In the genomic region with DNA sequence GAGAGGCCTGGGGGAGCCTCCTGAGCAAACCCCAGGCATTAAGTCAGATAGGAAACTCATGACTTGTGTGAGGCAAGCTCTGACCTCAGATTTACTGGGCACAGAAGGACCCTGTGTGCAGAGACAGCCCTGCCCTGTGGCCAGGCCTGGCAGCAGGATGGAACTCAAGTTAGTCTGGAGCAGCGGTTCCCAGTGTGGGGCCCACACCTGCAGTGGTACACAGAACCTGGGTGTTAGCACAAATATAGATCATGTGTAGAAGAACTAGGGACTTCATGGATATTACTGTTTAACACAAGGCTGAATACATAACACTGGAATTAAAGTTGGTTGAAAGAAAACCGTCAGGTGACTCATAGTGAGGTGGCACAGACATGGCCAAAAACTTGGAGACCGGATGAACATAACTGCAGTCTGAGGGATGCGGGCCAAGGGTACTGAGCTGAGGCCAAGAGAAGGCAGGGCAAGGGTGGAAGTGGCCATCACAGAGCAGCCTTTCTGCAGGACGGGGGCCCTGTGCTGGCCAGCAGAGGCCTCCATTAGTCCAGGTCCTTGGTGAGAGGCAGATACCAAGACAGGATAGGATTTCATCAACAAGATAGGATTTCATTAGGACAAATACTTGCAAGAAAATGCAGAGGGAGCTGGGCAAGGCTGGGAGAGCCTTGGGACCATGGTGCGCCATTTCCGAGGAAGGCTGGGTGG, we compare ENCODE assay signal across 11 cellular contexts. TPM values are rescaled to one million over a fixed set of nuclear protein-coding genes. Genes with fewer than 3 reads are reported as not detected.
A peak's percentile ranks its signal among the peaks of the same experiment; 100 is the strongest.
DNase-seq lines count a peak whose midpoint lies in the region; ATAC-seq and TF ChIP-seq lines count a peak whose summit lies in the region.
"Had no signal": no experiment of that assay in that cellular context is flagged by ENCODE, and none has a peak within 500 bp of the region (broad histone marks: within the 10 kb centered on the region; RNA-seq: fewer than 3 reads in every experiment).

No MANE protein-coding gene starts in this region.

- no peak for TF ChIP-seq EP300 in upper lobe of left lung (IDR thresholded peaks at IDR 0.05)

- H3K9me3 Mint-ChIP-seq in activated CD4-positive, alpha-beta T cell treated with anti-CD3 and anti-CD28 coated beads, Interleukin-2, amount 10 ng/mL, durations not matched to agents 7 days and 5 days: no peaks in the 10 kb centered on the region
- H3K9me3 Mint-ChIP-seq in activated CD4-positive, alpha-beta T cell treated with anti-CD3 and anti-CD28 coated beads for 36 hours (ENCODE audit: low read depth): no peaks in the 10 kb centered on the region
- H3K9me3 Mint-ChIP-seq in CD8-positive, alpha-beta T cell: no peaks in the 10 kb centered on the region
- H3K9me3 Mint-ChIP-seq: memory B cell had no signal

- H3K27ac Mint-ChIP-seq in activated CD4-positive, alpha-beta T cell treated with anti-CD3 and anti-CD28 coated beads, Interleukin-2, amount 10 ng/mL, durations not matched to agents 7 days and 5 days: peak overlapping the region; percentile 3
- H3K27ac Mint-ChIP-seq in activated CD4-positive, alpha-beta T cell treated with anti-CD3 and anti-CD28 coated beads for 36 hours: no peak overlapping the region
- no peak overlapping the region for H3K27ac Mint-ChIP-seq in CD8-positive, alpha-beta T cell
- H3K27ac Mint-ChIP-seq: memory B cell had no signal

- ATAC-seq in activated CD4-positive, alpha-beta T cell treated with anti-CD3 and anti-CD28 coated beads for 36 hours: no peak
- ATAC-seq in upper lobe of left lung (ENCODE audit: low FRiP score in 2 of 2) (peak; percentile 23 to 41), HG02610 (IDR thresholded peaks at IDR 0.05; ENCODE audit: unreplicated experiment) (no peak), HG03196 (IDR thresholded peaks at IDR 0.05; ENCODE audit: unreplicated experiment) (no peak)
- no peak for ATAC-seq in CD8-positive, alpha-beta T cell
- ATAC-seq: stimulated activated naive CD8-positive, alpha-beta T cell treated with anti-CD3 and anti-CD28 coated beads, Interleukin-15, Interleukin-2, amounts not matched to agents 100 U/mL and 50 U/mL, for 24 hours had no signal

- in situ Hi-C loops in astrocyte of the cerebellum (cut with HindIII; ENCODE audit: low sequenced_read_pairs): loop anchor here (10.0 kb wide), 1 partner anchor 61 kb away; the partner anchor contains the start of gene VHL

- H3K27ac ChIP-seq in layer of hippocampus (ENCODE audit: low read depth, low read length) (peak overlapping the region; percentile 62), upper lobe of left lung (peak overlapping the region in 3 of 4 donors; percentile 41 to 49 (median 46))
- H3K27ac ChIP-seq in CD8-positive, alpha-beta T cell (ENCODE audit: low read depth, low read length): no peak overlapping the region
- H3K27ac ChIP-seq: BLaER1 had no signal

- H3K4me3 Mint-ChIP-seq in activated CD4-positive, alpha-beta T cell treated with anti-CD3 and anti-CD28 coated beads, Interleukin-2, amount 10 ng/mL, durations not matched to agents 7 days and 5 days: no peak overlapping the region
- no peak overlapping the region for H3K4me3 Mint-ChIP-seq in activated CD4-positive, alpha-beta T cell treated with anti-CD3 and anti-CD28 coated beads for 36 hours
- no peak overlapping the region for H3K4me3 Mint-ChIP-seq in CD8-positive, alpha-beta T cell
- H3K4me3 Mint-ChIP-seq: memory B cell had no signal

- H3K4me1 ChIP-seq in upper lobe of left lung: peaks cover 11 to 26% (median 17%) of the 10 kb centered on the region in 4 donors
- peaks cover 1% of the 10 kb centered on the region for H3K4me1 ChIP-seq in CD8-positive, alpha-beta T cell (ENCODE audit: insufficient read depth, low read length)

- POLR2A ChIA-PET in activated CD4-positive, alpha-beta T cell treated with anti-CD3 and anti-CD28 coated beads, Interleukin-2, amount 10 ng/mL, durations not matched to agents 7 days and 5 days (lab: Charles Lee): interaction anchor here (0.6 kb wide), 1 partner anchor 13 kb away, joined by 7 read pairs; no protein-coding TSS in a partner anchor
- POLR2A ChIA-PET in activated CD4-positive, alpha-beta T cell treated with anti-CD3 and anti-CD28 coated beads for 36 hours (lab: Charles Lee): no interaction called here
- POLR2A ChIA-PET in CD8-positive, alpha-beta T cell (lab: Charles Lee): no interaction called here

- peaks cover 0 to 29% (median 4%) of the 10 kb centered on the region in 4 donors for H3K36me3 ChIP-seq in upper lobe of left lung
- H3K36me3 ChIP-seq in CD8-positive, alpha-beta T cell (ENCODE audit: insufficient read depth, low read length): peaks cover 9% of the 10 kb centered on the region
- H3K36me3 ChIP-seq: BLaER1 had no signal

- H3K27me3 Mint-ChIP-seq in activated CD4-positive, alpha-beta T cell treated with anti-CD3 and anti-CD28 coated beads, Interleukin-2, amount 10 ng/mL, durations not matched to agents 7 days and 5 days: no peaks in the 10 kb centered on the region
- no peaks in the 10 kb centered on the region for H3K27me3 Mint-ChIP-seq in activated CD4-positive, alpha-beta T cell treated with anti-CD3 and anti-CD28 coated beads for 36 hours
- no peaks in the 10 kb centered on the region for H3K27me3 Mint-ChIP-seq in CD8-positive, alpha-beta T cell (ENCODE audit: low read depth)
- H3K27me3 Mint-ChIP-seq: memory B cell had no signal

- intact Hi-C loops in activated CD4-positive, alpha-beta T cell treated with anti-CD3 and anti-CD28 coated beads for 36 hours (cut with DNase I, micrococcal nuclease): no loop called here
- intact Hi-C loops in CD8-positive, alpha-beta T cell (cut with DNase I, micrococcal nuclease): no loop called here

- peaks cover 28% of the 10 kb centered on the region for H3K4me1 Mint-ChIP-seq in activated CD4-positive, alpha-beta T cell treated with anti-CD3 and anti-CD28 coated beads, Interleukin-2, amount 10 ng/mL, durations not matched to agents 7 days and 5 days
- H3K4me1 Mint-ChIP-seq in activated CD4-positive, alpha-beta T cell treated with anti-CD3 and anti-CD28 coated beads for 36 hours: peaks cover 29% of the 10 kb centered on the region
- peaks cover 16% of the 10 kb centered on the region for H3K4me1 Mint-ChIP-seq in CD8-positive, alpha-beta T cell (ENCODE audit: low read depth)

- no peak for TF ChIP-seq POLR2A in upper lobe of left lung (IDR thresholded peaks at IDR 0.05)

- H3K27me3 ChIP-seq in layer of hippocampus (ENCODE audit: control insufficient read depth, insufficient read depth, low read length): no peaks in the 10 kb centered on the region
- H3K27me3 ChIP-seq in upper lobe of left lung: no peaks in the 10 kb centered on the region
- H3K27me3 ChIP-seq in CD8-positive, alpha-beta T cell (ENCODE audit: insufficient read depth, low read length): no peaks in the 10 kb centered on the region
- H3K27me3 ChIP-seq: BLaER1 had no signal

- CTCF ChIA-PET in activated CD4-positive, alpha-beta T cell treated with anti-CD3 and anti-CD28 coated beads, Interleukin-2, amount 10 ng/mL, durations not matched to agents 7 days and 5 days (lab: Charles Lee): interaction anchor here (0.5 to 6.6 kb wide), 4 partner anchors 8 to 102 kb away, joined by 3 to 59 read pairs (median 6); no protein-coding TSS in a partner anchor
- CTCF ChIA-PET in activated CD4-positive, alpha-beta T cell treated with anti-CD3 and anti-CD28 coated beads for 36 hours (lab: Charles Lee): interaction anchor here (0.9 to 3.2 kb wide), 4 partner anchors 11 to 53 kb away, joined by 3 to 8 read pairs (median 5); no protein-coding TSS in a partner anchor
- CTCF ChIA-PET in CD8-positive, alpha-beta T cell (lab: Charles Lee): no interaction called here

- WGBS in upper lobe of left lung, 2 donors: 78 to 87% methylated on average over 6 to 7 of the region's 7 CpGs

- no peaks in the 10 kb centered on the region for H3K9me3 ChIP-seq in upper lobe of left lung
- no peaks in the 10 kb centered on the region for H3K9me3 ChIP-seq in CD8-positive, alpha-beta T cell (ENCODE audit: low read length)
- H3K9me3 ChIP-seq: BLaER1 had no signal

- no peak for DNase-seq in activated CD4-positive, alpha-beta T cell treated with anti-CD3 and anti-CD28 coated beads, Interleukin-2, amount 10 ng/mL, durations not matched to agents 7 days and 5 days
- DNase-seq in activated CD4-positive, alpha-beta T cell treated with anti-CD3 and anti-CD28 coated beads for 36 hours: no peak
- peak; percentile 84 for DNase-seq in astrocyte of the cerebellum (ENCODE audit: low read depth)
- no peak for DNase-seq in upper lobe of left lung
- DNase-seq in CD8-positive, alpha-beta T cell: no peak
- DNase-seq: stimulated activated naive CD8-positive, alpha-beta T cell treated with anti-CD3 and anti-CD28 coated beads, Interleukin-15, Interleukin-2, amounts not matched to agents 100 U/mL and 50 U/mL, for 24 hours had no signal

- peaks cover 7% of the 10 kb centered on the region for H3K36me3 Mint-ChIP-seq in activated CD4-positive, alpha-beta T cell treated with anti-CD3 and anti-CD28 coated beads, Interleukin-2, amount 10 ng/mL, durations not matched to agents 7 days and 5 days (ENCODE audit: low read depth)
- peaks cover 15% of the 10 kb centered on the region for H3K36me3 Mint-ChIP-seq in activated CD4-positive, alpha-beta T cell treated with anti-CD3 and anti-CD28 coated beads for 36 hours (ENCODE audit: low read depth)
- peaks cover 32% of the 10 kb centered on the region for H3K36me3 Mint-ChIP-seq in CD8-positive, alpha-beta T cell

- H3K4me3 ChIP-seq in astrocyte of the cerebellum (ENCODE audit: low read depth, low read length): no peak overlapping the region
- H3K4me3 ChIP-seq in upper lobe of left lung: no peak overlapping the region
- no peak overlapping the region for H3K4me3 ChIP-seq in CD8-positive, alpha-beta T cell (ENCODE audit: low read depth, low read length)
- H3K4me3 ChIP-seq: BLaER1 had no signal

- peak; percentile 35 for TF ChIP-seq CTCF in astrocyte of the cerebellum (IDR thresholded peaks at IDR 0.05; ENCODE audit: low read depth, low read length, missing control alignments)
- TF ChIP-seq CTCF in upper lobe of left lung (IDR thresholded peaks at IDR 0.05): no peak
- TF ChIP-seq CTCF in CD8-positive, alpha-beta T cell (IDR thresholded peaks at IDR 0.05): no peak

RNA-seq across cellular contexts. Expression of gene IRAK2, which starts 40.9 kb away (rescaled TPM):
- total RNA-seq in activated CD4-positive, alpha-beta T cell treated with anti-CD3 and anti-CD28 coated beads, Interleukin-2, amount 10 ng/mL, durations not matched to agents 7 days and 5 days: 1 to 10 TPM; 1.6 to 1.9 TPM
- total RNA-seq in activated CD4-positive, alpha-beta T cell treated with anti-CD3 and anti-CD28 coated beads for 36 hours: 1 to 10 TPM; 3.9 to 4.0 TPM
- 10 to 100 TPM in 1 of 6 donors, 1 to 10 TPM in 5; 3.1 to 10.2 (median 7.1) TPM for total RNA-seq in upper lobe of left lung
- total RNA-seq in CD8-positive, alpha-beta T cell: 1 to 10 TPM; 1.6 to 1.7 TPM

RNA-seq across cellular contexts. Expression of gene TATDN2, which starts 42.6 kb away (rescaled TPM):
- total RNA-seq in activated CD4-positive, alpha-beta T cell treated with anti-CD3 and anti-CD28 coated beads, Interleukin-2, amount 10 ng/mL, durations not matched to agents 7 days and 5 days: 10 to 100 TPM; 72.3 to 78.4 TPM
- total RNA-seq in activated CD4-positive, alpha-beta T cell treated with anti-CD3 and anti-CD28 coated beads for 36 hours: 10 to 100 TPM; 40.0 to 40.2 TPM
- total RNA-seq in upper lobe of left lung: 10 to 100 TPM; 20.3 to 34.6 (median 26.0) TPM
- 10 to 100 TPM; 40.2 to 40.3 TPM for total RNA-seq in CD8-positive, alpha-beta T cell

Comparison
In these comparisons a context has a peak if more than half of its experiments do, and no peak if none do; other contexts are left out.
1. ATAC-seq: peak in upper lobe of left lung (2 of 2); none in activated CD4-positive, alpha-beta T cell treated with anti-CD3 and anti-CD28 coated beads for 36 hours (single experiment), HG02610 (single experiment), HG03196 (single experiment) and CD8-positive, alpha-beta T cell (single experiment).